ENCODE assay signal across 8 cellular contexts in genomic region chr10:42637648-42638052, GRCh38. TPM values are rescaled to one million over a fixed set of nuclear protein-coding genes. Genes with fewer than 3 reads are reported as not detected.
A peak's percentile ranks its signal among the peaks of the same experiment; 100 is the strongest.
DNase-seq lines count a peak whose midpoint lies in the region; ATAC-seq and TF ChIP-seq lines count a peak whose summit lies in the region.

No MANE protein-coding gene starts in this region.

- no peak for ATAC-seq in activated naive CD8-positive, alpha-beta T cell treated with anti-CD3 and anti-CD28 coated beads, Interleukin-2, amount 50 U/mL, for 24 hours
- ATAC-seq in left lung: peak; percentile 6
- ATAC-seq in HG02970 (IDR thresholded peaks at IDR 0.05; ENCODE audit: low FRiP score, unreplicated experiment): no peak
- ATAC-seq in GM18517 (IDR thresholded peaks at IDR 0.05; ENCODE audit: unreplicated experiment): no peak

- WGBS in thymus: 38% methylated on average over 10 of the region's 10 CpGs

- CTCF ChIA-PET in activated CD4-positive, alpha-beta T cell treated with anti-CD3 and anti-CD28 coated beads, Interleukin-2, amount 10 ng/mL, durations not matched to agents 7 days and 5 days (lab: Charles Lee): no interaction called here

- intact Hi-C loops in left lung (cut with DNase I): no loop called here

- no peaks in the 10 kb centered on the region for H3K9me3 ChIP-seq in left lung
- no peaks in the 10 kb centered on the region for H3K9me3 ChIP-seq in thymus (ENCODE audit: control insufficient read depth)

- no peak for TF ChIP-seq CTCF in left lung (IDR thresholded peaks at IDR 0.05)

- no peaks in the 10 kb centered on the region for H3K9me3 Mint-ChIP-seq in activated CD4-positive, alpha-beta T cell treated with anti-CD3 and anti-CD28 coated beads, Interleukin-2, amount 10 ng/mL, durations not matched to agents 7 days and 5 days
- no peaks in the 10 kb centered on the region for H3K9me3 Mint-ChIP-seq in activated naive CD8-positive, alpha-beta T cell treated with anti-CD3 and anti-CD28 coated beads, Interleukin-2, amount 50 U/mL, for 24 hours

- no peaks in the 10 kb centered on the region for H3K27me3 Mint-ChIP-seq in activated CD4-positive, alpha-beta T cell treated with anti-CD3 and anti-CD28 coated beads, Interleukin-2, amount 10 ng/mL, durations not matched to agents 7 days and 5 days
- no peaks in the 10 kb centered on the region for H3K27me3 Mint-ChIP-seq in activated naive CD8-positive, alpha-beta T cell treated with anti-CD3 and anti-CD28 coated beads, Interleukin-2, amount 50 U/mL, for 24 hours

- H3K4me1 ChIP-seq in left lung (peaks cover 0 to 10% of the 10 kb centered on the region in 2 donors), thymus (ENCODE audit: control insufficient read depth, insufficient read depth, low read length) (peaks cover 2% of the 10 kb centered on the region)

- H3K27me3 ChIP-seq in left lung: no peaks in the 10 kb centered on the region
- no peaks in the 10 kb centered on the region for H3K27me3 ChIP-seq in thymus (ENCODE audit: control insufficient read depth, insufficient read depth)

- H3K36me3 ChIP-seq in left lung (peaks cover 0 to 23% of the 10 kb centered on the region in 2 donors), thymus (ENCODE audit: control insufficient read depth, insufficient read depth) (no peaks in the 10 kb centered on the region)

- H3K4me3 Mint-ChIP-seq in activated CD4-positive, alpha-beta T cell treated with anti-CD3 and anti-CD28 coated beads, Interleukin-2, amount 10 ng/mL, durations not matched to agents 7 days and 5 days: peak overlapping the region; percentile 93
- H3K4me3 Mint-ChIP-seq in activated naive CD8-positive, alpha-beta T cell treated with anti-CD3 and anti-CD28 coated beads, Interleukin-2, amount 50 U/mL, for 24 hours: peak overlapping the region; percentile 96

- H3K4me1 Mint-ChIP-seq in activated CD4-positive, alpha-beta T cell treated with anti-CD3 and anti-CD28 coated beads, Interleukin-2, amount 10 ng/mL, durations not matched to agents 7 days and 5 days: peaks cover 36% of the 10 kb centered on the region
- peaks cover 31% of the 10 kb centered on the region for H3K4me1 Mint-ChIP-seq in activated naive CD8-positive, alpha-beta T cell treated with anti-CD3 and anti-CD28 coated beads, Interleukin-2, amount 50 U/mL, for 24 hours

- H3K27ac ChIP-seq in left lung (peak overlapping the region; percentile 98), thymus (ENCODE audit: low read depth) (peak overlapping the region; percentile 85)

- peaks cover 43% of the 10 kb centered on the region for H3K36me3 Mint-ChIP-seq in activated CD4-positive, alpha-beta T cell treated with anti-CD3 and anti-CD28 coated beads, Interleukin-2, amount 10 ng/mL, durations not matched to agents 7 days and 5 days (ENCODE audit: low read depth)
- peaks cover 17% of the 10 kb centered on the region for H3K36me3 Mint-ChIP-seq in activated naive CD8-positive, alpha-beta T cell treated with anti-CD3 and anti-CD28 coated beads, Interleukin-2, amount 50 U/mL, for 24 hours (ENCODE audit: low read depth)

- POLR2A ChIA-PET in activated CD4-positive, alpha-beta T cell treated with anti-CD3 and anti-CD28 coated beads, Interleukin-2, amount 10 ng/mL, durations not matched to agents 7 days and 5 days (lab: Charles Lee): no interaction called here

- H3K27ac Mint-ChIP-seq in activated CD4-positive, alpha-beta T cell treated with anti-CD3 and anti-CD28 coated beads, Interleukin-2, amount 10 ng/mL, durations not matched to agents 7 days and 5 days: peak overlapping the region; percentile 98
- H3K27ac Mint-ChIP-seq in activated naive CD8-positive, alpha-beta T cell treated with anti-CD3 and anti-CD28 coated beads, Interleukin-2, amount 50 U/mL, for 24 hours: peak overlapping the region; percentile 93

- H3K4me3 ChIP-seq in left lung (peak overlapping the region; percentile 75 to 87), thymus (ENCODE audit: low read length) (peak overlapping the region; percentile 51)

- no peak for DNase-seq in activated CD4-positive, alpha-beta T cell treated with anti-CD3 and anti-CD28 coated beads, Interleukin-2, amount 10 ng/mL, durations not matched to agents 7 days and 5 days
- DNase-seq in activated CD4-positive, alpha-beta T cell treated with anti-CD3 and anti-CD28 coated beads for 1 hour: no peak
- DNase-seq in activated naive CD8-positive, alpha-beta T cell treated with anti-CD3 and anti-CD28 coated beads, Interleukin-2, amount 50 U/mL, for 24 hours: no peak
- DNase-seq in left lung: no peak
- DNase-seq in NCI-H2029 treated with DMSO at 0.1 percent for 48 hours (lab: John Stamatoyannopoulos, UW): no peak

RNA-seq across cellular contexts. Expression of gene ZNF33B, which starts 0.7 kb away (rescaled TPM):
- 10 to 100 TPM; 32.9 to 34.9 TPM for total RNA-seq in activated CD4-positive, alpha-beta T cell treated with anti-CD3 and anti-CD28 coated beads, Interleukin-2, amount 10 ng/mL, durations not matched to agents 7 days and 5 days
- total RNA-seq in left lung: 10 to 100 TPM; 21.0 to 25.5 TPM
- 16.4 TPM for polyA plus RNA-seq in thymus
